Comparison of ENCODE assay signal across 16 cellular contexts in the genomic region with DNA sequence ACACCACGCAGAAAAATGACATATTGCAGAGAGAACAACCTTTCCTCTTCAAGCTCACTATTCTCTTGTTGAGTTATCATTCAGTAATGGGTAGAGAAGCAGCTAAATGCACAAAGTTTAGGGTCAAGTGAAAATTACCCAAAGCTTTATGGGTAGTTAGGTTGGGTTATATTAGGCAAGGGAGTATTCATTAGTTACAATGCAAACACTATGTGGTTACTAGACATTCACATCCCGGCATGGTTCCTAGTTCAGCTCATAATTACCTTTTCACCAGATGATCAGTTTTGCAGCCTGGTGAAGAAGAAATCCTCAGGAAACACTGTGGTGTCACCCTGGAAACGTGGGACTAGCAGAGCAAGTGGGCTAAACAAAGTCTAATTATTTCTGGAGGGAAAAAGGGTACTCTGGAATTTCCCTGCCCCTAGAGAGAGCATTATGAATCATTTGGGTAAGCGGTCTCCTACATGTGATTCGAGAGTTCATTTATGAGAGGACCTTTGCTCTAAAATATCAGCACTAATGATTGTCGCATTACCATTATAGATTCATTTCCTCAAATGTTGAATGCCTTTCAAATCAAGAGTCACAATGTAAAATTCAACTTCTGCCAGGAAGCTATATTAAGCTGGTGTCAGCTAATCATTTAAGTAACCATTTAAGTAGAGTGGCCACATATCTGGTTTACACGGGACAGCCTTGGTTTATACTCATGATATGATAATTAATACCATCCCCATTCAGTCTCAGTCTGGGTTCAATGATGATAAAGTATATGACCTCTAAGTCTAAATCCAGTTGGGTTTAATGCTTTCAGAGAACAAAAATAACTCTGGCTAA.
DNase-seq lines count a peak whose midpoint lies in the region; ATAC-seq and TF ChIP-seq lines count a peak whose summit lies in the region.
"Had no signal": no experiment of that assay in that cellular context is flagged by ENCODE, and none has a peak within 500 bp of the region (broad histone marks: within the 10 kb centered on the region; RNA-seq: fewer than 3 reads in every experiment).

No MANE protein-coding gene starts in this region.

- H2BK15ac ChIP-seq in neuronal stem cell (ENCODE audit: low read length) (no peak overlapping the region), mesenchymal stem cell (ENCODE audit: low read depth, poor library complexity, severe bottlenecking) (no peak overlapping the region)

- H2BK5ac ChIP-seq in neuronal stem cell (ENCODE audit: low read length) (no peak overlapping the region), mesenchymal stem cell (ENCODE audit: low read depth, low read length, poor library complexity, severe bottlenecking) (no peak overlapping the region)

- no peak overlapping the region for H4K91ac ChIP-seq in neuronal stem cell (ENCODE audit: low read depth, low read length, poor library complexity)
- H4K91ac ChIP-seq in mesenchymal stem cell (ENCODE audit: low read length): no peak overlapping the region

- H3K4ac ChIP-seq in neuronal stem cell (ENCODE audit: low read length) (no peak overlapping the region), mesenchymal stem cell (ENCODE audit: low read depth in 1 of 2, low read length in 2 of 2) (no peak overlapping the region)

- TF ChIP-seq POLR2A in right lobe of liver (IDR thresholded peaks at IDR 0.05): no peak

- peak overlapping the region; percentile 32 for H2AFZ ChIP-seq in neuronal stem cell (ENCODE audit: low read length)
- H2AFZ ChIP-seq in mesenchymal stem cell (ENCODE audit: low read depth, low read length): no peak overlapping the region

- H3K27me3 ChIP-seq in neuronal stem cell (ENCODE audit: control insufficient read depth in 3 of 3, insufficient read depth in 3 of 3, low read depth in 1 of 3, low read length in 3 of 3) (no peaks in the 10 kb centered on the region), right lobe of liver (no peaks in the 10 kb centered on the region), mesenchymal stem cell (ENCODE audit: control insufficient read depth in 1 of 2, insufficient read depth in 1 of 2, low read length in 2 of 2) (no peaks in the 10 kb centered on the region)
- H3K27me3 ChIP-seq: cardiac muscle cell had no signal

- intact Hi-C loops in right lobe of liver (cut with DNase I): no loop called here

- H3K4me1 ChIP-seq in neuronal stem cell (ENCODE audit: control insufficient read depth in 2 of 2, insufficient read depth in 1 of 2, low read depth in 1 of 2, low read length in 2 of 2) (no peaks in the 10 kb centered on the region), right lobe of liver (no peaks in the 10 kb centered on the region), mesenchymal stem cell (ENCODE audit: control insufficient read depth, insufficient read depth, low read depth, low read length) (no peaks in the 10 kb centered on the region)

- no peak overlapping the region for H3K14ac ChIP-seq in neuronal stem cell (ENCODE audit: low read length)
- no peak overlapping the region for H3K14ac ChIP-seq in mesenchymal stem cell (ENCODE audit: low read length in 2 of 2)

- no peak overlapping the region for H3K4me3 ChIP-seq in neuronal stem cell (ENCODE audit: low read length in 2 of 2)
- H3K4me3 ChIP-seq in right lobe of liver: no peak overlapping the region
- no peak overlapping the region for H3K4me3 ChIP-seq in mesenchymal stem cell (ENCODE audit: insufficient read depth in 1 of 2, low read depth in 1 of 2, low read length in 2 of 2)
- H3K4me3 ChIP-seq: cardiac muscle cell had no signal

- H4K8ac ChIP-seq in neuronal stem cell (ENCODE audit: low read depth, low read length): no peak overlapping the region
- H4K8ac ChIP-seq in mesenchymal stem cell (ENCODE audit: low read length): no peak overlapping the region

- H3K79me1 ChIP-seq in neuronal stem cell (ENCODE audit: low read depth, low read length) (no peaks in the 10 kb centered on the region), mesenchymal stem cell (replicated peaks; ENCODE audit: low read length, poor library complexity, severe bottlenecking) (no peaks in the 10 kb centered on the region)

- WGBS in neuronal stem cell (ENCODE audit: extremely low coverage in 2 of 2, insufficient read length in 2 of 2, insufficient replicate concordance in 1 of 2), 2 donors: no CpG with 5 or more reads among the region's 7 CpGs
- 62% methylated on average over 6 of the region's 7 CpGs for WGBS in right lobe of liver (ENCODE audit: insufficient coverage, low coverage, low lambda C conversion rate, missing lambda C conversion rate)
- 97% methylated on average over 4 of the region's 7 CpGs for WGBS in mesenchymal stem cell

- no peaks in the 10 kb centered on the region for H3K36me3 ChIP-seq in neuronal stem cell (replicated peaks in 1 of 2; ENCODE audit: control insufficient read depth in 2 of 2, insufficient read depth in 2 of 2, low read length in 2 of 2)
- no peaks in the 10 kb centered on the region for H3K36me3 ChIP-seq in right lobe of liver
- H3K36me3 ChIP-seq in mesenchymal stem cell (ENCODE audit: control insufficient read depth in 1 of 2, insufficient read depth in 2 of 2, low read depth in 1 of 2, low read length in 2 of 2): no peaks in the 10 kb centered on the region
- H3K36me3 ChIP-seq: cardiac muscle cell had no signal

- DNase-seq in neuronal stem cell (ENCODE audit: low spot score): no peak
- no peak for DNase-seq in right lobe of liver
- no peak for DNase-seq in activated gamma-delta T cell treated with Interleukin-2 at 50 U/mL for 16 hours
- DNase-seq in mesenchymal stem cell: no peak
- DNase-seq: activated CD4-positive, alpha-beta T cell treated with anti-CD3 and anti-CD28 coated beads for 36 hours; activated naive CD8-positive, alpha-beta T cell treated with anti-CD3 and anti-CD28 coated beads for 36 hours; DMS79 treated with DMSO at 0.1 percent for 48 hours; effector CD8-positive, alpha-beta T cell; IMR-90; left ventricle myocardium superior; naive thymus-derived CD4-positive, alpha-beta T cell; SIG-M5 had no signal

- ATAC-seq in GM18858 (IDR thresholded peaks at IDR 0.05; ENCODE audit: unreplicated experiment): peak; percentile 45
- peak; percentile 59 for ATAC-seq in GM21528 (IDR thresholded peaks at IDR 0.05; ENCODE audit: low FRiP score, unreplicated experiment)
- peak; percentile 52 for ATAC-seq in HG03045 (IDR thresholded peaks at IDR 0.05; ENCODE audit: unreplicated experiment)
- ATAC-seq in right lobe of liver: no peak
- ATAC-seq: activated CD4-positive, alpha-beta T cell treated with anti-CD3 and anti-CD28 coated beads for 36 hours; left ventricle myocardium superior; naive thymus-derived CD4-positive, alpha-beta T cell had no signal

- no peak overlapping the region for H2AK5ac ChIP-seq in neuronal stem cell (ENCODE audit: low read depth, low read length)
- H2AK5ac ChIP-seq in mesenchymal stem cell (ENCODE audit: low read length, severe bottlenecking): no peak overlapping the region

- no peak for TF ChIP-seq CTCF in right lobe of liver (IDR thresholded peaks at IDR 0.05)

- H3K18ac ChIP-seq in neuronal stem cell (ENCODE audit: low read length) (no peak overlapping the region), mesenchymal stem cell (ENCODE audit: low read depth in 1 of 2, low read length in 2 of 2) (no peak overlapping the region)

- no peak overlapping the region for H2BK120ac ChIP-seq in neuronal stem cell (ENCODE audit: low read depth, low read length)
- H2BK120ac ChIP-seq in mesenchymal stem cell (ENCODE audit: low read depth, low read length): no peak overlapping the region

- H2BK12ac ChIP-seq in neuronal stem cell (ENCODE audit: low read length): no peak overlapping the region
- no peak overlapping the region for H2BK12ac ChIP-seq in mesenchymal stem cell (ENCODE audit: low read length in 2 of 2)

- H3K9ac ChIP-seq in neuronal stem cell (ENCODE audit: low read depth, low read length, poor library complexity) (no peak overlapping the region), mesenchymal stem cell (ENCODE audit: low read length) (no peak overlapping the region)

- H3K9me3 ChIP-seq in neuronal stem cell (replicated peaks in 1 of 2; ENCODE audit: control insufficient read depth in 2 of 2, insufficient read depth in 1 of 2, low read depth in 1 of 2, low read length in 2 of 2): no peaks in the 10 kb centered on the region
- no peaks in the 10 kb centered on the region for H3K9me3 ChIP-seq in right lobe of liver
- peaks cover 5% of the 10 kb centered on the region for H3K9me3 ChIP-seq in mesenchymal stem cell (ENCODE audit: control insufficient read depth, low read length)

- H3K4me2 ChIP-seq in neuronal stem cell (ENCODE audit: insufficient read depth, low read length, poor library complexity, severe bottlenecking) (no peak overlapping the region), mesenchymal stem cell (ENCODE audit: low read length, poor library complexity, severe bottlenecking) (no peak overlapping the region)

- H3K23ac ChIP-seq in neuronal stem cell (ENCODE audit: low read depth, low read length, poor library complexity): no peak overlapping the region
- no peak overlapping the region for H3K23ac ChIP-seq in mesenchymal stem cell (ENCODE audit: low read length in 2 of 2)

- H3K27ac ChIP-seq in neuronal stem cell (replicated peaks; ENCODE audit: low read length) (no peak overlapping the region), right lobe of liver (no peak overlapping the region), mesenchymal stem cell (ENCODE audit: low read length, poor library complexity, severe bottlenecking) (no peak overlapping the region)
- H3K27ac ChIP-seq: cardiac muscle cell had no signal

Comparison
In these comparisons a context has a peak if more than half of its experiments do, and no peak if none do; other contexts are left out.
1. ATAC-seq: peak in GM18858 (single experiment), GM21528 (single experiment) and HG03045 (single experiment); none in right lobe of liver (0 of 4).